25 cellular contexts compared by ENCODE assay signal in genomic region chr5:10485897-10486296, GRCh38. TPM values are rescaled to one million over a fixed set of nuclear protein-coding genes. Genes with fewer than 3 reads are reported as not detected.
DNase-seq lines count a peak whose midpoint lies in the region; ATAC-seq and TF ChIP-seq lines count a peak whose summit lies in the region.
"Had no signal": no experiment of that assay in that cellular context is flagged by ENCODE, and none has a peak within 500 bp of the region (broad histone marks: within the 10 kb centered on the region; RNA-seq: fewer than 3 reads in every experiment).

No MANE protein-coding gene starts in this region.

- no peak overlapping the region for H3K9ac ChIP-seq in BLaER1
- H3K9ac ChIP-seq in MM.1S (ENCODE audit: low read length), result no peak overlapping the region

- 99% methylated on average over 10 of the region's 10 CpGs for WGBS in hepatocyte (ENCODE audit: low lambda C conversion rate, missing lambda C conversion rate)
- 82 to 90% (median 88%) methylated on average over 9 to 10 of the region's 10 CpGs for WGBS in spleen, 5 donors

- ATAC-seq in left lobe of liver, result no peak
- ATAC-seq: activated CD4-positive, alpha-beta T cell treated with anti-CD3 and anti-CD28 coated beads for 36 hours; Panc1; stimulated activated effector memory CD8-positive, alpha-beta T cell treated with anti-CD3 and anti-CD28 coated beads, Interleukin-12 subunit alpha, Interleukin-12 subunit beta, amount 100 ng/mL, for 72 hours had no signal

- H3K9me3 ChIP-seq in BLaER1, result 0 out of 2 replicates have a peak, but pooled peaks cover 8% of the 10 kb centered on the region
- no peaks in the 10 kb centered on the region for H3K9me3 ChIP-seq in WERI-Rb-1 (ENCODE audit: severe bottlenecking)
- H3K9me3 ChIP-seq in hepatocyte (ENCODE audit: low read depth), result no peaks in the 10 kb centered on the region
- H3K9me3 ChIP-seq in spleen, result no peaks in the 10 kb centered on the region
- H3K9me3 ChIP-seq in MM.1S (replicated peaks; ENCODE audit: insufficient read depth, low read length), result no peaks in the 10 kb centered on the region
- H3K9me3 ChIP-seq: esophagus squamous epithelium, neutrophil, prostate gland had no signal

- H3K4me1 ChIP-seq in BLaER1, result peaks cover 59% of the 10 kb centered on the region
- peaks cover 8% of the 10 kb centered on the region for H3K4me1 ChIP-seq in hepatocyte (ENCODE audit: insufficient read depth)
- peaks cover 7 to 43% (median 26%) of the 10 kb centered on the region in 6 donors for H3K4me1 ChIP-seq in spleen
- peaks cover 20% of the 10 kb centered on the region for H3K4me1 ChIP-seq in MM.1S (ENCODE audit: low read length)
- H3K4me1 ChIP-seq: prostate gland had no signal

- H3K27me3 ChIP-seq in BLaER1, result no peaks in the 10 kb centered on the region
- H3K27me3 ChIP-seq in WERI-Rb-1 (ENCODE audit: insufficient read depth, low read depth, severe bottlenecking), result no peaks in the 10 kb centered on the region
- H3K27me3 ChIP-seq in hepatocyte, result no peaks in the 10 kb centered on the region
- H3K27me3 ChIP-seq in spleen (replicated peaks in 1 of 7), result no peaks in the 10 kb centered on the region
- H3K27me3 ChIP-seq in MM.1S (replicated peaks; ENCODE audit: insufficient read depth, low read length), result no peaks in the 10 kb centered on the region
- H3K27me3 ChIP-seq: brain microvascular endothelial cell, dorsolateral prefrontal cortex, esophagus squamous epithelium, neutrophil had no signal

- intact Hi-C loops in spleen (cut with DNase I; ENCODE audit: low total_unique reads), result no loop called here

- H3K4me3 ChIP-seq in BLaER1 (no peak overlapping the region), WERI-Rb-1 (ENCODE audit: low read depth, low read length) (no peak overlapping the region), hepatocyte (no peak overlapping the region), spleen (no peak overlapping the region), MM.1S (ENCODE audit: low read length) (no peak overlapping the region)
- H3K4me3 ChIP-seq: dorsolateral prefrontal cortex, esophagus squamous epithelium, prostate gland had no signal

- H3K9me2 ChIP-seq in hepatocyte (replicated peaks; ENCODE audit: insufficient read depth), result no peaks in the 10 kb centered on the region
- no peaks in the 10 kb centered on the region for H3K9me2 ChIP-seq in MM.1S (replicated peaks; ENCODE audit: insufficient read depth, low read length)

- H3F3A ChIP-seq in MM.1S (ENCODE audit: insufficient read depth, low read length), result no peaks in the 10 kb centered on the region; the same call in 1 of the 2 replicates

- TF ChIP-seq CTCF in WERI-Rb-1 (IDR thresholded peaks at IDR 0.05; ENCODE audit: low read depth, low read length) (no peak), hepatocyte (IDR thresholded peaks at IDR 0.05; ENCODE audit: poor library complexity) (no peak), spleen (IDR thresholded peaks at IDR 0.05 in 8 of 11, conservative IDR thresholded peaks at IDR 0.05 in 3 of 11) (no peak), MM.1S (IDR thresholded peaks at IDR 0.05; ENCODE audit: low read length) (no peak)

- H2AFZ ChIP-seq in hepatocyte (no peak overlapping the region), MM.1S (ENCODE audit: low read length) (no peak overlapping the region)

- H3K79me2 ChIP-seq in hepatocyte, result no peaks in the 10 kb centered on the region
- no peaks in the 10 kb centered on the region for H3K79me2 ChIP-seq in MM.1S (ENCODE audit: low read length)

- no peak for TF ChIP-seq POLR2A in spleen (IDR thresholded peaks at IDR 0.05)

- H3K27ac ChIP-seq in BLaER1 (peak overlapping the region; percentile 56; the same call in 1 of the 2 replicates), WERI-Rb-1 (peak overlapping the region; percentile 93), hepatocyte (peak overlapping the region; percentile 75), spleen (peak overlapping the region; percentile 29 to 80 (median 67)), MM.1S (ENCODE audit: low read length) (no peak overlapping the region)
- H3K27ac ChIP-seq: neutrophil, prostate gland had no signal

- DNase-seq in WERI-Rb-1 (no peak), hepatocyte (ENCODE audit: low spot score) (no peak), spleen (peak; percentile 69), MM.1S (no peak), left lobe of liver (ENCODE audit: low spot score) (no peak)
- no peak for DNase-seq in activated CD4-positive, alpha-beta T cell treated with anti-CD3 and anti-CD28 coated beads for 4 hours
- DNase-seq: activated CD4-positive, alpha-beta T cell treated with anti-CD3 and anti-CD28 coated beads for 36 hours; activated CD8-positive, alpha-beta memory T cell treated with anti-CD3 and anti-CD28 coated beads for 24 hours; CD8-positive, alpha-beta memory T cell; dorsolateral prefrontal cortex; esophagus squamous epithelium; KG1; naive B cell; NCI-H2029 treated with DMSO at 0.1 percent for 48 hours; SIG-M5; stimulated activated CD4-positive, alpha-beta T cell treated with anti-CD3 and anti-CD28 coated beads, Interleukin-15, amount 100 ng/mL, for 24 hours; SW 1271 had no signal

- H3K36me3 ChIP-seq in BLaER1, result no peaks in the 10 kb centered on the region
- no peaks in the 10 kb centered on the region for H3K36me3 ChIP-seq in WERI-Rb-1
- H3K36me3 ChIP-seq in hepatocyte (replicated peaks; ENCODE audit: insufficient read depth, low read depth), result no peaks in the 10 kb centered on the region
- H3K36me3 ChIP-seq in spleen, result peaks cover 0 to 5% (median 0%) of the 10 kb centered on the region in 6 donors
- no peaks in the 10 kb centered on the region for H3K36me3 ChIP-seq in MM.1S (replicated peaks; ENCODE audit: insufficient read depth, low read length)
- H3K36me3 ChIP-seq: brain microvascular endothelial cell, esophagus squamous epithelium, prostate gland had no signal

- no peaks in the 10 kb centered on the region for H4K20me1 ChIP-seq in BLaER1
- no peaks in the 10 kb centered on the region for H4K20me1 ChIP-seq in hepatocyte (ENCODE audit: insufficient read depth, poor library complexity, severe bottlenecking)
- H4K20me1 ChIP-seq in MM.1S (ENCODE audit: insufficient read depth, low read length), result no peaks in the 10 kb centered on the region

- H3K4me2 ChIP-seq in BLaER1 (peak overlapping the region; percentile 56), hepatocyte (no peak overlapping the region), MM.1S (ENCODE audit: low read depth, low read length) (no peak overlapping the region)

RNA-seq across cellular contexts. Expression of gene ROPN1L, which starts 44.2 kb away (rescaled TPM):
- total RNA-seq in hepatocyte, result 0.28 and 0.30 TPM in 2 replicates
- polyA plus RNA-seq in hepatocyte, result not detected in 2 replicates
- 10 to 100 TPM in 5 of 7 donors, 1 to 10 TPM in 2; 7.5 to 27.9 (median 15.7) TPM for total RNA-seq in spleen
- polyA plus RNA-seq in spleen, result 1 to 10 TPM; 2.0 to 7.7 (median 2.4) TPM
- 0.35 TPM for total RNA-seq in left lobe of liver
- total RNA-seq: G401, HT1080 had no signal
